ENCODE assay signal across 15 cellular contexts in the genomic region with DNA sequence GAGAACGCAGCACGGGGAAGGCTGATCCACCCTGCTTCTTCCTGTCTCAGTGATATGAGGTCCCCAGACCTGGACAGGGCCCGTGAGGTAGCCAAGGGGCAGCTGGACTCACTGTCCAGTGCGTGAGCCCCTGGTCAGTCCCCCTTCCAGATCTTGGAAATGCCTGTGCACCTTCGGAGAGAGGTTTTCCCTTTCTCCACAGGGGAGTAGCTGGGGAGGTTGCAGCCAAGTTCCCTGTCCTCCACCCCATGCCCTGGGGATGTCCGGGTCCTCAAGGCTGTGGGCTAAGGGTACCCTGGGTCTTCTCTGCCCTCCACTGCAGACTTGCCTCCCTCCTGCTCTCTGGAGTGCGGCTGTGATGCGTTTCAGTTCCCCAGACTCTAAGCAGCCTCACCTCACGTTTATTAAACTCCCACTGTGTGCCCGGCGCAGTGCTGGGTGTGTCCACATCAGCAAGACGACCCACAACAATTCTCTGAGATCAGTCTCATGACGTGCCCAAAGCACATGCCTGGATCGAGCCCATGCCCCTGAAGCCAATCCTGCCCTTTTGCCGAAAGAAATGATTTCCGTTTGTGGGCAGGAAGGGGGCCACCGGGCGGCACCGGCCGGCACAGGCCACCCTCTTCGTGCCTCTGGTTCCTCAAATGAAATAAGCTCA.
DNase-seq lines count a peak whose midpoint lies in the region; ATAC-seq and TF ChIP-seq lines count a peak whose summit lies in the region.
"Had no signal": no experiment of that assay in that cellular context is flagged by ENCODE, and none has a peak within 500 bp of the region (broad histone marks: within the 10 kb centered on the region; RNA-seq: fewer than 3 reads in every experiment).

No MANE protein-coding gene starts in this region.

- peaks cover 2% of the 10 kb centered on the region; the same call in 1 of the 2 replicates for H3K4me1 ChIP-seq in H9 (ENCODE audit: insufficient read depth, low read length)

- H3K23ac ChIP-seq in H9 (ENCODE audit: insufficient read length, low read depth, low read length), result no peak overlapping the region

- DNase-seq in activated effector memory CD4-positive, alpha-beta T cell treated with anti-CD3 and anti-CD28 coated beads, Interleukin-2, amount 50 U/mL, for 16 hours, result peak; percentile 55
- no peak for DNase-seq in activated effector memory CD4-positive, alpha-beta T cell treated with Interleukin-2 at 50 U/mL for 16 hours
- DNase-seq in H9 (no peak), posterior vena cava (ENCODE audit: low spot score) (peak; percentile 62), NCI-H1092 treated with DMSO at 0.1 percent for 48 hours (lab: John Stamatoyannopoulos, UW) (no peak), NCI-H748 (lab: John Stamatoyannopoulos, UW; ENCODE audit: unreplicated experiment) (no peak)
- DNase-seq: EL, KG1, NCI-H1105 treated with DMSO at 0.1 percent for 48 hours, NCI-H187 treated with DMSO at 0.1 percent for 48 hours, NCI-H446, NCI-H774 had no signal

- no peak overlapping the region for H2BK120ac ChIP-seq in H9 (ENCODE audit: low read depth, low read length, poor library complexity, severe bottlenecking)

- no peak for ATAC-seq in GM18498 (IDR thresholded peaks at IDR 0.05; ENCODE audit: unreplicated experiment)

- H3K27ac Mint-ChIP-seq in H9, result peak overlapping the region; percentile 25 to 76 (median 53); a peak in 2 of 7 replicates
- peak overlapping the region; percentile 72 for H3K27ac Mint-ChIP-seq in dendritic cell treated with granulocyte-macrophage colony-stimulating factor and Interleukin-4, amounts not matched to agents 40 ng/mL and 50 ng/mL, for 4 days

- no peaks in the 10 kb centered on the region for H3K79me2 ChIP-seq in H9 (ENCODE audit: insufficient read depth, low read length)

- H3K27me3 ChIP-seq in H9 (ENCODE audit: insufficient read depth, low read length), result no peaks in the 10 kb centered on the region
- H3K27me3 ChIP-seq: BLaER1 treated with 17β-estradiol and CSF1 and Interleukin-3, amounts not matched to agents 10 nM and 100 nM had no signal

- H4K91ac ChIP-seq in H9 (ENCODE audit: insufficient read length, low read depth, low read length), result no peak overlapping the region

- no peak overlapping the region; the same call in 1 of the 2 replicates for H3K14ac ChIP-seq in H9 (ENCODE audit: insufficient read depth, low read length)

- TF ChIP-seq CTCF in H9 (conservative IDR thresholded peaks at IDR 0.05), result no peak

- H3K79me1 ChIP-seq in H9 (ENCODE audit: insufficient read depth, low read depth, low read length, poor library complexity, severe bottlenecking), result no peaks in the 10 kb centered on the region

- H3K9ac ChIP-seq in H9 (ENCODE audit: extremely low read depth, insufficient read length, low read length), result no peak overlapping the region
- H3K9ac ChIP-seq: BLaER1 treated with 17β-estradiol and CSF1 and Interleukin-3, amounts not matched to agents 10 nM and 100 nM had no signal

- no peak overlapping the region for H3K4me3 Mint-ChIP-seq in H9
- peak overlapping the region; percentile 28 for H3K4me3 Mint-ChIP-seq in dendritic cell treated with granulocyte-macrophage colony-stimulating factor and Interleukin-4, amounts not matched to agents 40 ng/mL and 50 ng/mL, for 4 days

- no peaks in the 10 kb centered on the region for H3K9me3 ChIP-seq in H9 (ENCODE audit: control insufficient read depth, low read depth, low read length)
- H3K9me3 ChIP-seq: BLaER1 treated with 17β-estradiol and CSF1 and Interleukin-3, amounts not matched to agents 10 nM and 100 nM had no signal

- no peak overlapping the region for H2BK5ac ChIP-seq in H9 (ENCODE audit: insufficient read length, low read length)

- no peaks in the 10 kb centered on the region for H3K27me3 Mint-ChIP-seq in H9 (ENCODE audit: low read depth)
- H3K27me3 Mint-ChIP-seq in dendritic cell treated with granulocyte-macrophage colony-stimulating factor and Interleukin-4, amounts not matched to agents 40 ng/mL and 50 ng/mL, for 4 days, result peaks cover 2% of the 10 kb centered on the region

- no peak overlapping the region for H3K56ac ChIP-seq in H9 (ENCODE audit: insufficient read length, low read depth, low read length)

- H2AK5ac ChIP-seq in H9 (ENCODE audit: insufficient read length, low read length), result peak overlapping the region; percentile 37

- no peak overlapping the region for H2BK12ac ChIP-seq in H9 (ENCODE audit: insufficient read length, low read depth, low read length)

- H3K4ac ChIP-seq in H9 (ENCODE audit: low read depth, low read length), result no peak overlapping the region; the same call in 1 of the 2 replicates

- H3T11ph ChIP-seq in H9 (ENCODE audit: low read length), result no peak overlapping the region

- H3K36me3 Mint-ChIP-seq in H9 (ENCODE audit: insufficient read depth in 1 of 3, low read depth in 3 of 3), result no peaks in the 10 kb centered on the region
- no peaks in the 10 kb centered on the region for H3K36me3 Mint-ChIP-seq in dendritic cell treated with granulocyte-macrophage colony-stimulating factor and Interleukin-4, amounts not matched to agents 40 ng/mL and 50 ng/mL, for 4 days (ENCODE audit: low read depth)

- H4K8ac ChIP-seq in H9 (replicated peaks; ENCODE audit: insufficient read length, low read depth, low read length), result no peak overlapping the region

- WGBS in H9 (ENCODE audit: extremely low coverage, insufficient read length, low lambda C conversion rate), result no CpG with 5 or more reads among the region's 21 CpGs

- H3K27ac ChIP-seq in H9 (ENCODE audit: insufficient read length, low read depth, low read length), result no peak overlapping the region
- H3K27ac ChIP-seq: BLaER1 treated with 17β-estradiol and CSF1 and Interleukin-3, amounts not matched to agents 10 nM and 100 nM had no signal

- H3K23me2 ChIP-seq in H9 (ENCODE audit: insufficient read length, low read depth, low read length, poor library complexity, severe bottlenecking), result no peaks in the 10 kb centered on the region

- H2AFZ ChIP-seq in H9 (ENCODE audit: low read length), result no peak overlapping the region

- no peak overlapping the region for H3K4me2 ChIP-seq in H9 (ENCODE audit: insufficient read depth, insufficient read length, low read length)

- no peak overlapping the region for H4K5ac ChIP-seq in H9 (ENCODE audit: insufficient read length, low read depth, low read length)

- H3K9me3 Mint-ChIP-seq in H9, result no peaks in the 10 kb centered on the region
- no peaks in the 10 kb centered on the region for H3K9me3 Mint-ChIP-seq in dendritic cell treated with granulocyte-macrophage colony-stimulating factor and Interleukin-4, amounts not matched to agents 40 ng/mL and 50 ng/mL, for 4 days

- intact Hi-C loops in dendritic cell treated with granulocyte-macrophage colony-stimulating factor and Interleukin-4, amounts not matched to agents 40 ng/mL and 50 ng/mL, for 4 days (cut with micrococcal nuclease), result no loop called here
- intact Hi-C loops in posterior vena cava (cut with DNase I), result no loop called here

- no peak overlapping the region for H3K18ac ChIP-seq in H9 (ENCODE audit: insufficient read length, low read depth, low read length)

- no peak overlapping the region for H2BK15ac ChIP-seq in H9 (ENCODE audit: low read depth, low read length)

- no peaks in the 10 kb centered on the region for H4K20me1 ChIP-seq in H9 (ENCODE audit: control insufficient read depth, insufficient read depth, insufficient read length)
- H4K20me1 ChIP-seq: BLaER1 treated with 17β-estradiol and CSF1 and Interleukin-3, amounts not matched to agents 10 nM and 100 nM had no signal

- no peak overlapping the region for H2BK20ac ChIP-seq in H9 (ENCODE audit: low read depth, low read length, poor library complexity, severe bottlenecking)

- peaks cover 14 to 23% of the 10 kb centered on the region in 2 experiments for H3K4me1 Mint-ChIP-seq in H9
- H3K4me1 Mint-ChIP-seq in dendritic cell treated with granulocyte-macrophage colony-stimulating factor and Interleukin-4, amounts not matched to agents 40 ng/mL and 50 ng/mL, for 4 days (ENCODE audit: low read depth), result peaks cover 54% of the 10 kb centered on the region

Comparison
In these comparisons a context has a peak if more than half of its experiments do, and no peak if none do; other contexts are left out.
1. DNase-seq: peak in activated effector memory CD4-positive, alpha-beta T cell treated with anti-CD3 and anti-CD28 coated beads, Interleukin-2, amount 50 U/mL, for 16 hours (single experiment) and posterior vena cava (single experiment); none in activated effector memory CD4-positive, alpha-beta T cell treated with Interleukin-2 at 50 U/mL for 16 hours (single experiment), H9 (single experiment), NCI-H1092 treated with DMSO at 0.1 percent for 48 hours (single experiment) and NCI-H748 (single experiment).